In the genomic region with DNA sequence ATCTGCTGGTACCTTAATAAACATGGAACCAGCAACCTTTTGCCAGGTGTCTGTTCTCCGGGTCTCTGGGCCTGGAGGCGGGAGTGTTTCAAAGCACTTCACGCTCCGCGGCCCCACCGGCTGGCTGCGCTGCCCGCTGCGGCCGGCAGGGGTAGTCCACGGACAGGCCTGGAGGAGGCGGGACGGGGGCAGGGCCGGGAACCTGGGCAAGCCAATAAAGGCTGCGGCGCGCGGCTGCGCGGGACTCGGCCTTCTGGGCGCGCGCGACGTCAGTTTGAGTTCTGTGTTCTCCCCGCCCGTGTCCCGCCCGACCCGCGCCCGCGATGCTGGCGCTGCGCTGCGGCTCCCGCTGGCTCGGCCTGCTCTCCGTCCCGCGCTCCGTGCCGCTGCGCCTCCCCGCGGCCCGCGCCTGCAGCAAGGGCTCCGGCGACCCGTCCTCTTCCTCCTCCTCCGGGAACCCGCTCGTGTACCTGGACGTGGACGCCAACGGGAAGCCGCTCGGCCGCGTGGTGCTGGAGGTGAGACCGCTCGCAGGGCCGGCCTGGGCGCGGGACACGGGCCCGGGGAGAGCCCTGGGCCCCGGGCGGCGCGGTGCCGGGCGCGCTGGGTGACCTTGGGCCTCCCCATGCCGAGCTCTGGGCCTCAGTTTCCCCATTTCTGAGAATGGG, we compare ENCODE assay signal across 8 cellular contexts. TPM values are rescaled to one million over a fixed set of nuclear protein-coding genes. Genes with fewer than 3 reads are reported as not detected.
A peak's percentile ranks its signal among the peaks of the same experiment; 100 is the strongest.
DNase-seq lines count a peak whose midpoint lies in the region; ATAC-seq and TF ChIP-seq lines count a peak whose summit lies in the region.

A gene (plus strand): TSS at position 244 of the 668 bp plus-strand sequence. CDS start 80 bp downstream, at position 324.

- H3K4me3 ChIP-seq in BLaER1 treated with 17β-estradiol and CSF1 and Interleukin-3, amounts not matched to agents 10 nM and 100 nM: peak within 1 kb of the TSS; percentile 79 to 99 (median 95)

- no peaks in the 10 kb centered on the region for H3K27me3 ChIP-seq in BLaER1 treated with 17β-estradiol and CSF1 and Interleukin-3, amounts not matched to agents 10 nM and 100 nM

- H4K20me1 ChIP-seq in BLaER1 treated with 17β-estradiol and CSF1 and Interleukin-3, amounts not matched to agents 10 nM and 100 nM: peaks cover 38 to 55% (median 44%) of the 10 kb centered on the region in 11 experiments

- no peaks in the 10 kb centered on the region for H3K9me3 ChIP-seq in BLaER1 treated with 17β-estradiol and CSF1 and Interleukin-3, amounts not matched to agents 10 nM and 100 nM (replicated peaks in 1 of 11)

- H3K9ac ChIP-seq in BLaER1 treated with 17β-estradiol and CSF1 and Interleukin-3, amounts not matched to agents 10 nM and 100 nM: peak within 1 kb of the TSS; percentile 96 to 100 (median 99)

- TF ChIP-seq POLR2A in GM19193 (IDR thresholded peaks at IDR 0.05; ENCODE audit: extremely low read depth, insufficient read depth, insufficient read length): peak; percentile 86

- ATAC-seq in HG03432 (IDR thresholded peaks at IDR 0.05; ENCODE audit: unreplicated experiment) (peak; percentile 85), left lobe of liver (peak; percentile 84)

- peak; percentile 80 for DNase-seq in NCI-H510A treated with DMSO at 0.1 percent for 48 hours (lab: John Stamatoyannopoulos, UW)
- peak; percentile 88 for DNase-seq in activated CD4-positive, alpha-beta T cell treated with anti-CD3 and anti-CD28 coated beads, Interleukin-2, amount 50 U/mL, for 1 hour
- DNase-seq in cortex of kidney (lab: John Stamatoyannopoulos, UW): peak; percentile 82
- DNase-seq in left lobe of liver (ENCODE audit: low spot score): peak; percentile 97
- DNase-seq in stimulated activated CD4-positive, alpha-beta T cell treated with anti-CD3 and anti-CD28 coated beads, Interleukin-2, amount 100 ng/mL, for 24 hours: peak; percentile 94 to 96

- peaks cover 36 to 42% (median 40%) of the 10 kb centered on the region in 11 experiments for H3K36me3 ChIP-seq in BLaER1 treated with 17β-estradiol and CSF1 and Interleukin-3, amounts not matched to agents 10 nM and 100 nM

- peaks cover 48 to 75% (median 62%) of the 10 kb centered on the region in 10 experiments for H3K4me1 ChIP-seq in BLaER1 treated with 17β-estradiol and CSF1 and Interleukin-3, amounts not matched to agents 10 nM and 100 nM

- peak within 1 kb of the TSS; percentile 93 to 100 (median 99) for H3K27ac ChIP-seq in BLaER1 treated with 17β-estradiol and CSF1 and Interleukin-3, amounts not matched to agents 10 nM and 100 nM

- H3K4me2 ChIP-seq in BLaER1 treated with 17β-estradiol and CSF1 and Interleukin-3, amounts not matched to agents 10 nM and 100 nM: peak within 1 kb of the TSS; percentile 94 to 100 (median 99)

RNA-seq across cellular contexts. Expression of the gene that starts here (rescaled TPM):
- total RNA-seq in left lobe of liver: 93.4 TPM

Comparison
In these comparisons a context has a peak if more than half of its experiments do, and no peak if none do; other contexts are left out.
1. Peak in every context shown above with its lines: DNase-seq, ATAC-seq, H3K4me3 ChIP-seq and H3K27ac ChIP-seq.